Comparison of ENCODE assay signal across 26 cellular contexts in genomic region chr10:117596666-117597065, GRCh38. TPM values are rescaled to one million over a fixed set of nuclear protein-coding genes. Genes with fewer than 3 reads are reported as not detected.
"Had no signal": no experiment of that assay in that cellular context is flagged by ENCODE, and none has a peak within 500 bp of the region (broad histone marks: within the 10 kb centered on the region; RNA-seq: fewer than 3 reads in every experiment).

No MANE protein-coding gene starts in this region.

- H3K4me3 Mint-ChIP-seq: activated CD4-positive, alpha-beta T cell treated with anti-CD3 and anti-CD28 coated beads, Interleukin-2, amount 10 ng/mL, durations not matched to agents 24 days and 14 days; activated CD8-positive, alpha-beta memory T cell treated with anti-CD3 and anti-CD28 coated beads, Interleukin-2, amount 10 ng/mL, durations not matched to agents 7 days and 5 days; activated CD8-positive, alpha-beta T cell treated with anti-CD3 and anti-CD28 coated beads for 36 hours; activated naive CD4-positive, alpha-beta T cell treated with anti-CD3 and anti-CD28 coated beads, Interleukin-2, amount 50 U/mL, for 24 hours; activated T-helper 1 cell treated with anti-CD3 and anti-CD28 coated beads, Interleukin-12 subunit alpha, Interleukin-12 subunit beta, Interleukin-2, Interleukin-4 antibody, amounts not matched to agents 30 ng/mL and 10 ng/mL and 1 ng/mL, durations not matched to agents 14 hours and 24 hours and 36 hours; brain; dendritic cell treated with granulocyte-macrophage colony-stimulating factor and Interleukin-4, amounts not matched to agents 40 ng/mL and 50 ng/mL, for 4 days; immature natural killer cell; nephron progenitor cell; stimulated activated effector memory CD8-positive, alpha-beta T cell treated with anti-CD3 and anti-CD28 coated beads, Interleukin-12 subunit alpha, Interleukin-12 subunit beta, amount 100 ng/mL, for 72 hours; stimulated activated naive CD8-positive, alpha-beta T cell treated with anti-CD3 and anti-CD28 coated beads, Interleukin-15, amount 100 ng/mL, for 72 hours had no signal

- H3K4me3 ChIP-seq: left ventricle myocardium inferior, pancreas, psoas muscle, right atrium auricular region, tibial nerve, vagina had no signal

- ATAC-seq: activated CD4-positive, CD25-positive, alpha-beta regulatory T cell treated with anti-CD3 and anti-CD28 coated beads, Interleukin-2, amount 50 U/mL, for 24 hours; activated CD8-positive, alpha-beta memory T cell treated with anti-CD3 and anti-CD28 coated beads, Interleukin-2, amount 10 ng/mL, durations not matched to agents 7 days and 5 days; activated CD8-positive, alpha-beta T cell treated with anti-CD3 and anti-CD28 coated beads for 36 hours; pancreas; psoas muscle; stimulated activated effector memory CD8-positive, alpha-beta T cell treated with anti-CD3 and anti-CD28 coated beads, Interleukin-12 subunit alpha, Interleukin-12 subunit beta, amount 100 ng/mL, for 72 hours; stimulated activated naive CD8-positive, alpha-beta T cell treated with anti-CD3 and anti-CD28 coated beads, Interleukin-15, amount 100 ng/mL, for 72 hours had no signal

- FAIRE-seq: endometrium, pancreas had no signal

- H3K9me3 ChIP-seq: pancreas, psoas muscle, right atrium auricular region, vagina had no signal

- H3K36me3 ChIP-seq: left ventricle myocardium inferior, pancreas, right atrium auricular region, tibial nerve, vagina had no signal

- H3K27ac ChIP-seq: left ventricle myocardium inferior, pancreas, psoas muscle, right atrium auricular region, tibial nerve, vagina, VCaP had no signal

- H3K9me3 Mint-ChIP-seq: activated CD4-positive, alpha-beta T cell treated with anti-CD3 and anti-CD28 coated beads, Interleukin-2, amount 10 ng/mL, durations not matched to agents 24 days and 14 days; activated CD8-positive, alpha-beta T cell treated with anti-CD3 and anti-CD28 coated beads for 36 hours; activated naive CD4-positive, alpha-beta T cell treated with anti-CD3 and anti-CD28 coated beads, Interleukin-2, amount 50 U/mL, for 24 hours; activated T-helper 1 cell treated with anti-CD3 and anti-CD28 coated beads, Interleukin-12 subunit alpha, Interleukin-12 subunit beta, Interleukin-2, Interleukin-4 antibody, amounts not matched to agents 30 ng/mL and 10 ng/mL and 1 ng/mL, durations not matched to agents 14 hours and 24 hours and 36 hours; dendritic cell treated with granulocyte-macrophage colony-stimulating factor and Interleukin-4, amounts not matched to agents 40 ng/mL and 50 ng/mL, for 4 days; nephron progenitor cell; stimulated activated effector memory CD8-positive, alpha-beta T cell treated with anti-CD3 and anti-CD28 coated beads, Interleukin-12 subunit alpha, Interleukin-12 subunit beta, amount 100 ng/mL, for 72 hours; stimulated activated naive CD8-positive, alpha-beta T cell treated with anti-CD3 and anti-CD28 coated beads, Interleukin-15, amount 100 ng/mL, for 72 hours had no signal

- DNase-seq: activated CD4-positive, alpha-beta T cell treated with anti-CD3 and anti-CD28 coated beads, Interleukin-2, amount 10 ng/mL, durations not matched to agents 24 days and 14 days; activated CD8-positive, alpha-beta memory T cell treated with anti-CD3 and anti-CD28 coated beads, Interleukin-2, amount 10 ng/mL, durations not matched to agents 7 days and 5 days; activated CD8-positive, alpha-beta T cell treated with anti-CD3 and anti-CD28 coated beads for 36 hours; activated gamma-delta T cell; activated T-cell treated with anti-CD3 and anti-CD28 coated beads for 4 hours; effector CD4-positive, alpha-beta T cell; immature natural killer cell; left ventricle myocardium inferior; nephron progenitor cell; pancreas; psoas muscle; stimulated activated CD4-positive, alpha-beta T cell treated with anti-CD3 and anti-CD28 coated beads, Interleukin-1b, Interleukin-23, amount 100 ng/mL, for 48 hours; stimulated activated naive CD8-positive, alpha-beta T cell treated with anti-CD3 and anti-CD28 coated beads, Interleukin-15, amount 100 ng/mL, for 72 hours had no signal

- H3K36me3 Mint-ChIP-seq: activated CD8-positive, alpha-beta memory T cell treated with anti-CD3 and anti-CD28 coated beads, Interleukin-2, amount 10 ng/mL, durations not matched to agents 7 days and 5 days; activated naive CD4-positive, alpha-beta T cell treated with anti-CD3 and anti-CD28 coated beads, Interleukin-2, amount 50 U/mL, for 24 hours; brain; immature natural killer cell; stimulated activated effector memory CD8-positive, alpha-beta T cell treated with anti-CD3 and anti-CD28 coated beads, Interleukin-12 subunit alpha, Interleukin-12 subunit beta, amount 100 ng/mL, for 72 hours had no signal

- H3K27me3 ChIP-seq: pancreas, right atrium auricular region, vagina had no signal

- H3K4me1 Mint-ChIP-seq: activated CD4-positive, alpha-beta T cell treated with anti-CD3 and anti-CD28 coated beads, Interleukin-2, amount 10 ng/mL, durations not matched to agents 24 days and 14 days; activated CD8-positive, alpha-beta memory T cell treated with anti-CD3 and anti-CD28 coated beads, Interleukin-2, amount 10 ng/mL, durations not matched to agents 7 days and 5 days; activated naive CD4-positive, alpha-beta T cell treated with anti-CD3 and anti-CD28 coated beads, Interleukin-2, amount 50 U/mL, for 24 hours; brain; immature natural killer cell; stimulated activated effector memory CD8-positive, alpha-beta T cell treated with anti-CD3 and anti-CD28 coated beads, Interleukin-12 subunit alpha, Interleukin-12 subunit beta, amount 100 ng/mL, for 72 hours; stimulated activated naive CD8-positive, alpha-beta T cell treated with anti-CD3 and anti-CD28 coated beads, Interleukin-15, amount 100 ng/mL, for 72 hours had no signal

- H3K4me1 ChIP-seq: left ventricle myocardium inferior, pancreas, psoas muscle, right atrium auricular region, tibial nerve, vagina had no signal

- H3K27ac Mint-ChIP-seq: activated CD4-positive, alpha-beta T cell treated with anti-CD3 and anti-CD28 coated beads, Interleukin-2, amount 10 ng/mL, durations not matched to agents 24 days and 14 days; activated CD8-positive, alpha-beta memory T cell treated with anti-CD3 and anti-CD28 coated beads, Interleukin-2, amount 10 ng/mL, durations not matched to agents 7 days and 5 days; activated CD8-positive, alpha-beta T cell treated with anti-CD3 and anti-CD28 coated beads for 36 hours; activated naive CD4-positive, alpha-beta T cell treated with anti-CD3 and anti-CD28 coated beads, Interleukin-2, amount 50 U/mL, for 24 hours; activated T-helper 1 cell treated with anti-CD3 and anti-CD28 coated beads, Interleukin-12 subunit alpha, Interleukin-12 subunit beta, Interleukin-2, Interleukin-4 antibody, amounts not matched to agents 30 ng/mL and 10 ng/mL and 1 ng/mL, durations not matched to agents 14 hours and 24 hours and 36 hours; brain; dendritic cell treated with granulocyte-macrophage colony-stimulating factor and Interleukin-4, amounts not matched to agents 40 ng/mL and 50 ng/mL, for 4 days; immature natural killer cell; nephron progenitor cell; stimulated activated effector memory CD8-positive, alpha-beta T cell treated with anti-CD3 and anti-CD28 coated beads, Interleukin-12 subunit alpha, Interleukin-12 subunit beta, amount 100 ng/mL, for 72 hours; stimulated activated naive CD8-positive, alpha-beta T cell treated with anti-CD3 and anti-CD28 coated beads, Interleukin-15, amount 100 ng/mL, for 72 hours had no signal

RNA-seq across cellular contexts. Expression of gene EMX2, which starts 54.1 kb away (rescaled TPM):
- total RNA-seq: activated CD4-positive, alpha-beta T cell treated with anti-CD3 and anti-CD28 coated beads, Interleukin-2, amount 10 ng/mL, durations not matched to agents 24 days and 14 days; activated CD8-positive, alpha-beta memory T cell treated with anti-CD3 and anti-CD28 coated beads, Interleukin-2, amount 10 ng/mL, durations not matched to agents 7 days and 5 days; activated CD8-positive, alpha-beta T cell treated with anti-CD3 and anti-CD28 coated beads for 36 hours; activated T-helper 1 cell treated with anti-CD3 and anti-CD28 coated beads, Interleukin-12 subunit alpha, Interleukin-12 subunit beta, Interleukin-2, Interleukin-4 antibody, amounts not matched to agents 30 ng/mL and 10 ng/mL and 1 ng/mL, durations not matched to agents 14 hours and 24 hours and 36 hours; lung microvascular endothelial cell; T-helper 2 cell treated with Interferon-gamma antibody and Interleukin-4, amounts not matched to agents 100 ng/mL and 5 ng/mL, for 36 hours had no signal
- polyA plus RNA-seq: immature natural killer cell had no signal
